Comparison of ENCODE assay signal across 9 cellular contexts in the genomic region with DNA sequence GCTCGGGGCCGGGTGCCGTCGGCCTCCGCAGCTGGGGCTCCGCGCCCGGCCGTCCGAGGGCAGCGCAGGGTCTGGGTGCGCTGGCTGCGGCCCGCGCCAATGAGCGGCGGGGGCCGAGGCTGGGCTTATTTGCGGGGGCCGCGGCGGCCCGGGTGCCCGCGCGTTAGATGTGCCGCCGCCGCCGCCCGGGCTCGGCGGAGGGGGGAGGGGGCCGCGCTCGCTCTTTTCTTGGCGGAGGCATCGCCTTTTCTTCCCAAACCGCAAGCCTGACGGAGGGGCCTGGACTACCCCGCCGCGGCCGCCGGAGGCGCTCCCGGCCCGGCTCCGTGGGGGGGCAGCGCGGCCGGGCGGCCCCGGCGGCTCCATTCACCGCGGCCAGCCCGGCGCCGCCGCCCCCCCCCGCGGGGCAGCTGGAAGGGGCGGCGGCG. TPM values are rescaled to one million over a fixed set of nuclear protein-coding genes. Genes with fewer than 3 reads are reported as not detected.
DNase-seq lines count a peak whose midpoint lies in the region; ATAC-seq and TF ChIP-seq lines count a peak whose summit lies in the region.
"Had no signal": no experiment of that assay in that cellular context is flagged by ENCODE, and none has a peak within 500 bp of the region (broad histone marks: within the 10 kb centered on the region; RNA-seq: fewer than 3 reads in every experiment).

Gene NOTUM (minus strand): TSS at position 101 of the 428 bp plus-strand sequence. CDS start 278 bp downstream, outside the sequence.

- no peak for TF ChIP-seq POLR2A in Peyer's patch (IDR thresholded peaks at IDR 0.05)
- TF ChIP-seq POLR2A in gastroesophageal sphincter (IDR thresholded peaks at IDR 0.05), result no peak
- TF ChIP-seq POLR2A in testis (IDR thresholded peaks at IDR 0.05), result no peak

- DNase-seq in SHP77 (lab: John Stamatoyannopoulos, UW) (peak; percentile 26 to 39), SHP77 treated with DMSO at 0.1 percent for 48 hours (lab: John Stamatoyannopoulos, UW) (no peak), Peyer's patch (no peak), testis (no peak), midbrain (lab: John Stamatoyannopoulos, UW) (no peak), DMS153 (lab: John Stamatoyannopoulos, UW) (no peak)

- H3K27ac ChIP-seq in Peyer's patch, result peak within 1 kb of the TSS in 1 of 4 donors; percentile 52
- no peak within 1 kb of the TSS for H3K27ac ChIP-seq in gastroesophageal sphincter
- no peak within 1 kb of the TSS for H3K27ac ChIP-seq in testis
- H3K27ac ChIP-seq: thyroid gland had no signal

- H3K36me3 ChIP-seq in Peyer's patch, result no peaks in the 10 kb centered on the region
- H3K36me3 ChIP-seq in gastroesophageal sphincter, result no peaks in the 10 kb centered on the region
- no peaks in the 10 kb centered on the region for H3K36me3 ChIP-seq in testis (ENCODE audit: low read depth, missing control alignments)
- H3K36me3 ChIP-seq: thyroid gland had no signal

- no CpG with 5 or more reads among the region's 66 CpGs for WGBS in gastroesophageal sphincter (ENCODE audit: low coverage in 1 of 2), 2 donors
- WGBS in testis, 2 donors, result no CpG with 5 or more reads among the region's 66 CpGs

- TF ChIP-seq EP300 in gastroesophageal sphincter (IDR thresholded peaks at IDR 0.05), result no peak

- TF ChIP-seq CTCF in Peyer's patch (IDR thresholded peaks at IDR 0.05) (peak in 2 of 6 experiments; percentile 11 to 19), gastroesophageal sphincter (IDR thresholded peaks at IDR 0.05) (peak in 1 of 4 experiments; percentile 48), testis (IDR thresholded peaks at IDR 0.05) (no peak)

- H3K27me3 ChIP-seq in Peyer's patch, result peaks cover 0 to 29% of the 10 kb centered on the region in 2 donors
- H3K27me3 ChIP-seq in gastroesophageal sphincter, result peaks cover 94% of the 10 kb centered on the region
- H3K27me3 ChIP-seq in testis, result no peaks in the 10 kb centered on the region

- intact Hi-C loops in testis (cut with DNase I; ENCODE audit: low total_unique reads), result loop anchor here (5.0 kb wide), 1 partner anchor 61 kb away; the partner anchor contains the start of genes CENPX and LRRC45

- H3K9me3 ChIP-seq in Peyer's patch (no peaks in the 10 kb centered on the region), gastroesophageal sphincter (no peaks in the 10 kb centered on the region), testis (no peaks in the 10 kb centered on the region)
- H3K9me3 ChIP-seq: thyroid gland had no signal

- ATAC-seq in gastroesophageal sphincter, result no peak
- no peak for ATAC-seq in HG03175 (IDR thresholded peaks at IDR 0.05; ENCODE audit: unreplicated experiment)

- H3K4me3 ChIP-seq in Peyer's patch (peak within 1 kb of the TSS; percentile 32 to 63 (median 53)), gastroesophageal sphincter (peak within 1 kb of the TSS; percentile 18 to 49), testis (peak within 1 kb of the TSS; percentile 24 to 27)

- H3K4me1 ChIP-seq in Peyer's patch, result peaks cover 0 to 30% (median 15%) of the 10 kb centered on the region in 4 donors
- peaks cover 0 to 32% (median 9%) of the 10 kb centered on the region in 3 donors for H3K4me1 ChIP-seq in gastroesophageal sphincter
- H3K4me1 ChIP-seq in testis, result no peaks in the 10 kb centered on the region

RNA-seq across cellular contexts. Expression of gene NOTUM, which starts in this region (rescaled TPM):
- total RNA-seq in Peyer's patch (1 to 10 TPM in 1 of 4 donors, not detected in 3; 1.2 TPM), gastroesophageal sphincter (under 1 TPM in 1 of 4 donors, not detected in 3; 0.22 TPM), testis (10 to 100 TPM in 1 of 2 donors, 1 to 10 TPM in 1; 9.5 to 13.2 TPM)
- 5.1 TPM for polyA plus RNA-seq in testis (ENCODE audit: insufficient read depth, low read depth, low replicate concordance)

Comparison
In these comparisons a context has a peak if more than half of its experiments do, and no peak if none do; other contexts are left out.
1. RNA of gene NOTUM (total RNA-seq): 9.5 to 13.2 TPM in testis; 1.2 TPM in Peyer's patch and 0.22 TPM in gastroesophageal sphincter; every median in the first group is over 4 times any median in the second.
2. DNase-seq: peak in SHP77 (2 of 2); none in SHP77 treated with DMSO at 0.1 percent for 48 hours (single experiment), Peyer's patch (0 of 3), testis (single experiment), midbrain (single experiment) and DMS153 (single experiment).
3. Peak in every context shown above with its lines, with median percentiles within 50 percentile points of each other: H3K4me3 ChIP-seq.